ENCODE assay signal across 17 cellular contexts in the genomic region with DNA sequence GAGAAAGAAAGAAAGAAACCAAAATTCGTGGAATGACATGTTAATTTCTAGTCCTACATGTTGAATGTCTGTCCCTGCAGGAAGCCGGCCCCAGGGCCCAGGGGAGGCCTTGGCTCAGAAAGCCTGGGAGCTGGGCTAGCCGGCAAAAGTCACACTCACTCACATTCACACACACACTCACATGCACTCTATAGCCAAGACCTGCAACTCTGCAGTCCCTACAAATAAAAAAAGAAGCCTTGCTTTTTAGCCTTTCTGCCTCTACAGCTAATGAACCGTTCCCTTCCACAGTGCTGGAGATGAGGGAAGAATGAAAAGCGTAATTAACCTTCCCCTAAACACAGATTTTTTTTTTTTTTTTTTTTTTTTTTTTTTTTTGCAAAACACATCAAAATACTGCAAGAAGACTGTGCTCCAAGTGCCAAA. TPM values are rescaled to one million over a fixed set of nuclear protein-coding genes. Genes with fewer than 3 reads are reported as not detected.
DNase-seq lines count a peak whose midpoint lies in the region; FAIRE-seq and TF ChIP-seq lines count a peak whose summit lies in the region.
"Had no signal": no experiment of that assay in that cellular context is flagged by ENCODE, and none has a peak within 500 bp of the region (broad histone marks: within the 10 kb centered on the region; RNA-seq: fewer than 3 reads in every experiment).

No MANE protein-coding gene starts in this region.

- peak overlapping the region; percentile 30 for H3K27ac ChIP-seq in skeletal muscle tissue (ENCODE audit: low read depth, low read length)
- H3K27ac ChIP-seq: 22Rv1 had no signal

- peak; percentile 32 for DNase-seq in DMS53 (lab: John Stamatoyannopoulos, UW)
- DNase-seq in DMS53 treated with DMSO at 0.1 percent for 48 hours (lab: John Stamatoyannopoulos, UW; ENCODE audit: unreplicated experiment) = no peak
- DNase-seq in cardiac fibroblast (ENCODE audit: low read depth in 2 of 2) = peak; percentile 12 to 31
- DNase-seq in iPS-NIHi7 (ENCODE audit: extremely low spot score) = peak; percentile 35
- DNase-seq in H4 (ENCODE audit: low spot score) = no peak
- no peak for DNase-seq in GM12891 (ENCODE audit: insufficient read length, low spot score)
- no peak for DNase-seq in NCI-H526 (lab: John Stamatoyannopoulos, UW)
- DNase-seq: activated CD4-positive, CD25-positive, alpha-beta regulatory T cell treated with anti-CD3 and anti-CD28 coated beads, Interleukin-2, amount 50 U/mL, for 72 hours; activated gamma-delta T cell treated with Interleukin-2 at 50 U/mL for 16 hours; DMS79 treated with DMSO at 0.1 percent for 48 hours; effector memory CD4-positive, alpha-beta T cell; hypothalamus; NCI-H1092; NCI-H526 treated with DMSO at 0.1 percent for 48 hours; SHP77 had no signal

- H3K4me3 ChIP-seq in cardiac fibroblast (replicated peaks in 1 of 2; ENCODE audit: low read depth in 2 of 2, low read length in 2 of 2) = peak overlapping the region in 1 of 2 donors; percentile 36
- no peak overlapping the region for H3K4me3 ChIP-seq in skeletal muscle tissue (ENCODE audit: low read length in 3 of 3)

- no peaks in the 10 kb centered on the region for H3K36me3 ChIP-seq in skeletal muscle tissue (ENCODE audit: control insufficient read depth in 3 of 3, insufficient read depth in 3 of 3, low read length in 3 of 3)

- peak overlapping the region in 1 of 3 donors; percentile 58 for H3K9ac ChIP-seq in skeletal muscle tissue (ENCODE audit: low read depth in 1 of 3, low read length in 3 of 3)

- peaks cover 47 to 56% (median 49%) of the 10 kb centered on the region in 3 donors for H3K27me3 ChIP-seq in skeletal muscle tissue (ENCODE audit: control insufficient read depth in 3 of 3, insufficient read depth in 3 of 3, low read length in 3 of 3)

- no peaks in the 10 kb centered on the region for H3K9me3 ChIP-seq in skeletal muscle tissue (ENCODE audit: control insufficient read depth in 3 of 3, low read length in 3 of 3)

- TF ChIP-seq POLR2A in GM12891 (IDR thresholded peaks at IDR 0.05; ENCODE audit: low read depth, low read length) = no peak

- no peak for FAIRE-seq in GM12891 (lab: Jason Lieb, UNC)

- peaks cover 21 to 30% (median 24%) of the 10 kb centered on the region in 3 donors for H3K4me1 ChIP-seq in skeletal muscle tissue (ENCODE audit: control insufficient read depth in 3 of 3, insufficient read depth in 3 of 3, low read length in 3 of 3)

- no peak for TF ChIP-seq CTCF in cardiac fibroblast (IDR thresholded peaks at IDR 0.05; ENCODE audit: low read depth, low read length)

TF ChIP-seq in GM12891, 5 proteins besides CTCF, POLR2A, EP300 and RAD21:
- no peak for TF ChIP-seq SPI1 (IDR thresholded peaks at IDR 0.05; ENCODE audit: low read depth, low read length)
- no peak for TF ChIP-seq POLR2AphosphoS5 (IDR thresholded peaks at IDR 0.05; ENCODE audit: low read depth, low read length)
- no peak for TF ChIP-seq POU2F2 (IDR thresholded peaks at IDR 0.05; ENCODE audit: low read depth, low read length)
- TF ChIP-seq TAF1 (IDR thresholded peaks at IDR 0.05; ENCODE audit: low read depth, low read length) = no peak
- no peak for TF ChIP-seq PAX5 (IDR thresholded peaks at IDR 0.05; ENCODE audit: insufficient read depth, low read length, severe bottlenecking)

RNA-seq across cellular contexts. Expression of a gene that starts 4.4 kb away (rescaled TPM):
- 16.2 TPM for total RNA-seq in skeletal muscle tissue
- total RNA-seq in H4 (2014; rRNA removed; shearing (Covaris generic)) = 22.8 and 32.4 TPM in 2 replicates
- 0.06 TPM for polyA plus RNA-seq in GM12891 (2012; ENCODE audit: low read depth, missing spikeins)

Comparison
In these comparisons a context has a peak if more than half of its experiments do, and no peak if none do; other contexts are left out.
1. DNase-seq: peak in DMS53 (single experiment), cardiac fibroblast (2 of 2) and iPS-NIHi7 (single experiment); none in DMS53 treated with DMSO at 0.1 percent for 48 hours (single experiment), H4 (single experiment), GM12891 (single experiment) and NCI-H526 (0 of 2).